Comparison of ENCODE assay signal across 17 cellular contexts in genomic region chr9:126248680-126249079, GRCh38.
A peak's percentile ranks its signal among the peaks of the same experiment; 100 is the strongest.
DNase-seq lines count a peak whose midpoint lies in the region; FAIRE-seq and TF ChIP-seq lines count a peak whose summit lies in the region.
"Had no signal": no experiment of that assay in that cellular context is flagged by ENCODE, and none has a peak within 500 bp of the region (broad histone marks: within the 10 kb centered on the region; RNA-seq: fewer than 3 reads in every experiment).

No MANE protein-coding gene starts in this region.

- H3K27ac ChIP-seq in brain microvascular endothelial cell (peak overlapping the region; percentile 53), spleen (no peak overlapping the region), substantia nigra (ENCODE audit: low read depth, low read length, poor library complexity, severe bottlenecking) (no peak overlapping the region), kidney (ENCODE audit: low read depth in 2 of 2, low read length in 2 of 2) (no peak overlapping the region)

- H3K9ac ChIP-seq in kidney (ENCODE audit: low read length in 2 of 2), result no peak overlapping the region

- intact Hi-C loops in spleen (cut with DNase I; ENCODE audit: low total_unique reads), result no loop called here
- intact Hi-C loops in kidney (cut with DNase I), result no loop called here

- H3K27me3 ChIP-seq in brain microvascular endothelial cell (replicated peaks) (no peaks in the 10 kb centered on the region), spleen (replicated peaks in 1 of 7) (peaks cover 0 to 13% (median 0%) of the 10 kb centered on the region in 7 donors)
- H3K27me3 ChIP-seq: BE2C had no signal

- DNase-seq in AG10803 (ENCODE audit: low read depth) (peak; percentile 74), M059J (ENCODE audit: low read depth) (peak; percentile 82), brain microvascular endothelial cell (peak; percentile 83), kidney glomerular epithelial cell (lab: John Stamatoyannopoulos, UW) (peak; percentile 72), spleen (no peak), substantia nigra (lab: John Stamatoyannopoulos, UW) (no peak), kidney (no peak)
- no peak for DNase-seq in stimulated activated CD4-positive, alpha-beta T cell treated with anti-CD3 and anti-CD28 coated beads, Interleukin-4, amount 100 ng/mL, for 1 hour
- DNase-seq: activated CD8-positive, alpha-beta memory T cell treated with anti-CD3 and anti-CD28 coated beads for 24 hours; activated naive CD4-positive, alpha-beta T cell treated with Interleukin-2 at 50 U/mL for 16 hours; BE2C; central memory CD4-positive, alpha-beta T cell; KBM-7; NCI-H187; NCI-H526 treated with DMSO at 0.1 percent for 48 hours; stimulated activated CD4-positive, alpha-beta T cell treated with anti-CD3 and anti-CD28 coated beads, Interleukin-2, amount 100 ng/mL, for 24 hours had no signal

- H3K36me3 ChIP-seq in brain microvascular endothelial cell (replicated peaks) (no peaks in the 10 kb centered on the region), spleen (no peaks in the 10 kb centered on the region), kidney (ENCODE audit: control insufficient read depth in 1 of 2, insufficient read depth in 2 of 2, low read length in 2 of 2) (no peaks in the 10 kb centered on the region)
- H3K36me3 ChIP-seq: BE2C had no signal

- no peak for FAIRE-seq in kidney (lab: Jason Lieb, UNC)
- FAIRE-seq: GM12891 had no signal

- no peaks in the 10 kb centered on the region for H3K4me1 ChIP-seq in spleen
- H3K4me1 ChIP-seq in kidney (ENCODE audit: control insufficient read depth in 1 of 2, insufficient read depth in 1 of 2, low read depth in 1 of 2, low read length in 2 of 2), result no peaks in the 10 kb centered on the region

- no peak overlapping the region for H3K4me3 ChIP-seq in AG10803 (ENCODE audit: low read length)
- no peak overlapping the region for H3K4me3 ChIP-seq in brain microvascular endothelial cell (ENCODE audit: low read depth, low read length)
- H3K4me3 ChIP-seq in spleen, result no peak overlapping the region
- H3K4me3 ChIP-seq in kidney (ENCODE audit: low read length in 2 of 2), result no peak overlapping the region

- in situ Hi-C loops in brain microvascular endothelial cell (cut with HindIII; ENCODE audit: low pct_ligation_motif_present, low sequenced_read_pairs), result no loop called here

- TF ChIP-seq CTCF in AG10803 (conservative IDR thresholded peaks at IDR 0.05; ENCODE audit: low read length), result no peak
- no peak for TF ChIP-seq CTCF in brain microvascular endothelial cell (IDR thresholded peaks at IDR 0.05; ENCODE audit: low read depth, low read length, missing control alignments)
- no peak for TF ChIP-seq CTCF in spleen (IDR thresholded peaks at IDR 0.05 in 8 of 11, conservative IDR thresholded peaks at IDR 0.05 in 3 of 11)
- TF ChIP-seq CTCF in kidney (IDR thresholded peaks at IDR 0.05; ENCODE audit: borderline replicate concordance, extremely low read depth, insufficient read depth), result no peak

- H3K9me3 ChIP-seq in spleen (peaks cover 3 to 26% (median 14%) of the 10 kb centered on the region in 8 donors), kidney (ENCODE audit: control insufficient read depth in 1 of 2, low read length in 2 of 2) (peaks cover 0 to 2% of the 10 kb centered on the region in 2 donors)
- H3K9me3 ChIP-seq: BE2C had no signal

- WGBS in spleen, 5 donors, result 86 to 94% (median 92%) methylated on average over 3 of the region's 3 CpGs

- TF ChIP-seq POLR2A in spleen (IDR thresholded peaks at IDR 0.05), result no peak

Comparison
In these comparisons a context has a peak if more than half of its experiments do, and no peak if none do; other contexts are left out.
1. DNase-seq: peak in AG10803 (single experiment), M059J (single experiment), brain microvascular endothelial cell (single experiment) and kidney glomerular epithelial cell (single experiment); none in spleen (single experiment), substantia nigra (0 of 49), stimulated activated CD4-positive, alpha-beta T cell treated with anti-CD3 and anti-CD28 coated beads, Interleukin-4, amount 100 ng/mL, for 1 hour (single experiment) and kidney (single experiment).